31 cellular contexts compared by ENCODE assay signal in the genomic region with DNA sequence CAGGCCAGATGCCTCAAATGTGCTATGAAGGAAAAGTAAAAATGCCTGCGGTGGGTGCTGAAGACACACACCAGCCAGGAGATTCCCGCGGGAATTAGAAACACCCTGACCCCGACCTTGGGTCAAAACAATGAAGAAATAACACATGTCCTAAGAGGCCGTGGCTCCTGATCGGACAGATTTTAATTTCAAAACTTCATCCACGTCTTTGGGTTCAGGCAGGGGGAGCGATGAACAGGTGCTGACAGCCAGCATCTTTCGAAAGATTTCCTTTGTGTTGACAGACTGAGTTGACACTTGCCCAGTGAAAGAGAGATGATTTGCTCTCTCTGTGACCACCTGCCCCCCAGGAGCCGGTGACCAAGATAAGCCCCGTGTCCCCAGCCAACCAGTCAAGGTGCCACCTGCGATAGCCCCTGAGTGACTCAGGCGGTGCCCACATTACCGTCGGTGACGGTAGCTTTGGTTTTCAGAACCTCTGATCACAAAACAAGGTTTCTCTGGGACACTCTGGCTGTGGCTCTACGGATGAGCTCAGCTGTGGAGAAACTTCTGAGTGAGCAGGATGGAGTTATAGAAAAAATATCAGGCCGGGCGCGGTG. TPM values are rescaled to one million over a fixed set of nuclear protein-coding genes. Genes with fewer than 3 reads are reported as not detected.
A peak's percentile ranks its signal among the peaks of the same experiment; 100 is the strongest.
DNase-seq lines count a peak whose midpoint lies in the region; TF ChIP-seq lines count a peak whose summit lies in the region.
"Had no signal": no experiment of that assay in that cellular context is flagged by ENCODE, and none has a peak within 500 bp of the region (broad histone marks: within the 10 kb centered on the region; RNA-seq: fewer than 3 reads in every experiment).

No MANE protein-coding gene starts in this region.

- no peaks in the 10 kb centered on the region for H3K9me3 Mint-ChIP-seq in neural progenitor cell
- H3K9me3 Mint-ChIP-seq: activated B cell treated with CpG ODN at 0.5 μM for 24 hours; stimulated activated naive CD8-positive, alpha-beta T cell treated with anti-CD3 and anti-CD28 coated beads, Interleukin-15, Interleukin-2, amounts not matched to agents 100 ng/mL and 50 ng/mL, for 24 hours had no signal

- H3K27ac ChIP-seq in OCI-LY3 (ENCODE audit: low read length) (peak overlapping the region; percentile 44), neural progenitor cell (no peak overlapping the region)
- H3K27ac ChIP-seq: breast epithelium, colonic mucosa, esophagus squamous epithelium, gastroesophageal sphincter, tibial nerve had no signal

- H3K79me2 ChIP-seq in OCI-LY3 (ENCODE audit: low read length) (no peaks in the 10 kb centered on the region), neural progenitor cell (ENCODE audit: low read depth) (no peaks in the 10 kb centered on the region)

- H2AFZ ChIP-seq in OCI-LY3 (ENCODE audit: low read depth, low read length) (peak overlapping the region; percentile 61; the same call in 1 of the 2 replicates), neural progenitor cell (replicated peaks) (peak overlapping the region; percentile 24)

- peak overlapping the region; percentile 66 for H3K27ac Mint-ChIP-seq in neural progenitor cell
- H3K27ac Mint-ChIP-seq: activated B cell treated with CpG ODN at 0.5 μM for 24 hours; stimulated activated naive CD8-positive, alpha-beta T cell treated with anti-CD3 and anti-CD28 coated beads, Interleukin-15, Interleukin-2, amounts not matched to agents 100 ng/mL and 50 ng/mL, for 24 hours had no signal

- peaks cover 11% of the 10 kb centered on the region for H3F3A ChIP-seq in neural progenitor cell (ENCODE audit: low read depth)

- H3K9ac ChIP-seq in OCI-LY3 (ENCODE audit: low read length), result peak overlapping the region; percentile 11; the same call in 1 of the 2 replicates
- H3K9ac ChIP-seq in neural progenitor cell, result no peak overlapping the region

- TF ChIP-seq CTCF in GM06990 (IDR thresholded peaks at IDR 0.05; ENCODE audit: insufficient read depth, low read length, poor library complexity, severe bottlenecking) (no peak), OCI-LY3 (IDR thresholded peaks at IDR 0.05; ENCODE audit: low read depth, low read length) (no peak), neural progenitor cell (IDR thresholded peaks at IDR 0.05) (no peak), GM10266 (IDR thresholded peaks at IDR 0.05; ENCODE audit: control insufficient read depth, insufficient read depth, low read depth, missing control alignments) (no peak)

- no peaks in the 10 kb centered on the region for H4K20me1 ChIP-seq in OCI-LY3 (ENCODE audit: insufficient read depth, low read length)
- H4K20me1 ChIP-seq in neural progenitor cell (ENCODE audit: low read depth), result no peaks in the 10 kb centered on the region

- peaks cover 2% of the 10 kb centered on the region for H3K4me1 Mint-ChIP-seq in neural progenitor cell

- peaks cover 52% of the 10 kb centered on the region for H3K4me1 ChIP-seq in OCI-LY3 (ENCODE audit: low read length)
- H3K4me1 ChIP-seq in neural progenitor cell, result no peaks in the 10 kb centered on the region
- H3K4me1 ChIP-seq: BE2C, breast epithelium, colonic mucosa, gastroesophageal sphincter, tibial nerve had no signal

- no peak overlapping the region for H3K4me3 ChIP-seq in GM06990 (replicated peaks; ENCODE audit: low read depth, low read length)
- peak overlapping the region; percentile 46 for H3K4me3 ChIP-seq in OCI-LY3 (ENCODE audit: low read length)
- no peak overlapping the region for H3K4me3 ChIP-seq in neural progenitor cell
- H3K4me3 ChIP-seq: breast epithelium, colonic mucosa, esophagus squamous epithelium, gastroesophageal sphincter, lung, smooth muscle cell, tibial nerve had no signal

- DNase-seq in NOMO-1 treated with DMSO at 0.1 percent for 48 hours (lab: John Stamatoyannopoulos, UW; ENCODE audit: unreplicated experiment), result peak; percentile 18
- no peak for DNase-seq in NOMO-1 (lab: John Stamatoyannopoulos, UW; ENCODE audit: unreplicated experiment in 2 of 2)
- peak; percentile 59 for DNase-seq in GM06990 (ENCODE audit: extremely low read depth, insufficient read length)
- DNase-seq in neural progenitor cell (ENCODE audit: low spot score), result no peak
- DNase-seq in NCI-H748 treated with DMSO at 0.1 percent for 48 hours (lab: John Stamatoyannopoulos, UW), result no peak
- DNase-seq in NCI-H1436 treated with DMSO at 0.1 percent for 48 hours (lab: John Stamatoyannopoulos, UW), result no peak
- DNase-seq in GM10266 (ENCODE audit: extremely low spot score), result no peak
- DNase-seq: activated B cell treated with CpG ODN at 0.5 μM for 24 hours; activated CD4-positive, alpha-beta T cell treated with anti-CD3 and anti-CD28 coated beads, Interleukin-2, amount 50 U/mL, for 4 hours; activated naive CD4-positive, alpha-beta T cell; activated T-cell treated with anti-CD3 and anti-CD28 coated beads for 4 hours; amniotic stem cell; BE2C; colonic mucosa; esophagus squamous epithelium; islet precursor cell; Karpas-422; NCI-H1105 treated with DMSO at 0.1 percent for 48 hours; NCI-H446 treated with DMSO at 0.1 percent for 48 hours; occipital lobe; T1000 had no signal

- peaks cover 4% of the 10 kb centered on the region for H3K27me3 Mint-ChIP-seq in neural progenitor cell (ENCODE audit: insufficient read depth, low read depth)

- peaks cover 4% of the 10 kb centered on the region; the same call in 1 of the 2 replicates for H3K9me3 ChIP-seq in OCI-LY3 (ENCODE audit: insufficient read depth, low read length)
- H3K9me3 ChIP-seq in neural progenitor cell (ENCODE audit: low read depth), result no peaks in the 10 kb centered on the region
- H3K9me3 ChIP-seq: BE2C, breast epithelium, colonic mucosa, esophagus squamous epithelium, gastroesophageal sphincter, tibial nerve had no signal

- no peaks in the 10 kb centered on the region for H3K36me3 ChIP-seq in GM06990 (ENCODE audit: control insufficient read depth, insufficient read depth, low read length)
- no peaks in the 10 kb centered on the region for H3K36me3 ChIP-seq in OCI-LY3 (replicated peaks; ENCODE audit: low read depth, low read length)
- H3K36me3 ChIP-seq in neural progenitor cell, result no peaks in the 10 kb centered on the region
- H3K36me3 ChIP-seq: BE2C, breast epithelium, colonic mucosa, esophagus squamous epithelium, gastroesophageal sphincter, tibial nerve had no signal

- H3K4me2 ChIP-seq in OCI-LY3 (ENCODE audit: low read length), result peak overlapping the region; percentile 55
- no peak overlapping the region for H3K4me2 ChIP-seq in neural progenitor cell
- H3K4me2 ChIP-seq: smooth muscle cell had no signal

- no peak overlapping the region for H3K4me3 Mint-ChIP-seq in neural progenitor cell
- H3K4me3 Mint-ChIP-seq: activated B cell treated with CpG ODN at 0.5 μM for 24 hours; stimulated activated naive CD8-positive, alpha-beta T cell treated with anti-CD3 and anti-CD28 coated beads, Interleukin-15, Interleukin-2, amounts not matched to agents 100 ng/mL and 50 ng/mL, for 24 hours had no signal

- H3K27me3 ChIP-seq in GM06990 (replicated peaks; ENCODE audit: control insufficient read depth, insufficient read depth, low read length), result no peaks in the 10 kb centered on the region
- H3K27me3 ChIP-seq in OCI-LY3 (ENCODE audit: low read depth, low read length), result no peaks in the 10 kb centered on the region
- no peaks in the 10 kb centered on the region for H3K27me3 ChIP-seq in neural progenitor cell
- H3K27me3 ChIP-seq: BE2C, colonic mucosa, esophagus squamous epithelium, tibial nerve had no signal

- no peaks in the 10 kb centered on the region for H3K36me3 Mint-ChIP-seq in neural progenitor cell

RNA-seq across cellular contexts. Expression of a gene that starts 11.0 kb away (rescaled TPM):
- not detected in 2 replicates for total RNA-seq in neural progenitor cell (ENCODE audit: low replicate concordance)
- total RNA-seq: HT1080, renal cortical epithelial cell, smooth muscle cell had no signal

RNA-seq across cellular contexts. Expression of a gene that starts 57.0 kb away (rescaled TPM):
- total RNA-seq in neural progenitor cell (ENCODE audit: low replicate concordance), result 4.6 and 5.8 TPM in 2 replicates
- total RNA-seq: A673, activated B cell treated with CpG ODN at 0.5 μM for 24 hours, renal cortical epithelial cell had no signal

Comparison
In these comparisons a context has a peak if more than half of its experiments do, and no peak if none do; other contexts are left out.
1. DNase-seq: peak in NOMO-1 treated with DMSO at 0.1 percent for 48 hours (single experiment) and GM06990 (single experiment); none in NOMO-1 (0 of 2), neural progenitor cell (single experiment), NCI-H748 treated with DMSO at 0.1 percent for 48 hours (single experiment), NCI-H1436 treated with DMSO at 0.1 percent for 48 hours (single experiment) and GM10266 (single experiment).